In genomic region chr20:14922503-14923267, GRCh38 we compare ENCODE assay signal across 22 cellular contexts.
"Had no signal": no experiment of that assay in that cellular context is flagged by ENCODE, and none has a peak within 500 bp of the region (broad histone marks: within the 10 kb centered on the region; RNA-seq: fewer than 3 reads in every experiment).

No MANE protein-coding gene starts in this region.

- DNase-seq: dorsolateral prefrontal cortex; effector CD8-positive, alpha-beta T cell; gastrocnemius medialis; islet precursor cell; left cardiac atrium; left ventricle myocardium inferior; lower lobe of right lung; mesenchymal stem cell; naive B cell; psoas muscle; spleen; stimulated activated CD4-positive, alpha-beta T cell treated with anti-CD3 and anti-CD28 coated beads, Interleukin-15, amount 100 ng/mL, for 24 hours; stimulated activated CD4-positive, alpha-beta T cell treated with anti-CD3 and anti-CD28 coated beads, Interleukin-1b, Interleukin-23, amount 100 ng/mL, for 48 hours; stimulated activated CD4-positive, alpha-beta T cell treated with anti-CD3 and anti-CD28 coated beads, Interleukin-4, amount 100 ng/mL, for 24 hours; stimulated activated naive B cell treated with anti-CD40 and anti-IgM and Interleukin-4, amounts not matched to agents 10 μg/mL and 1 μg/mL and 100 μg/mL, for 72 hours; stimulated activated naive CD8-positive, alpha-beta T cell treated with anti-CD3 and anti-CD28 coated beads, Interleukin-15, amount 100 ng/mL, for 72 hours; testis; transverse colon had no signal

- H3K4me3 ChIP-seq: coronary artery, dorsolateral prefrontal cortex, esophagus muscularis mucosa, gastrocnemius medialis, left ventricle myocardium inferior, lower lobe of right lung, psoas muscle, spleen, testis, transverse colon had no signal

- H3K27ac ChIP-seq: coronary artery, dorsolateral prefrontal cortex, esophagus muscularis mucosa, gastrocnemius medialis, left ventricle myocardium inferior, lower lobe of right lung, neutrophil, psoas muscle, spleen, testis, transverse colon had no signal

- H3K36me3 ChIP-seq: esophagus muscularis mucosa, gastrocnemius medialis, left ventricle myocardium inferior, lower lobe of right lung, neutrophil, spleen, transverse colon had no signal

- H3K27me3 ChIP-seq: dorsolateral prefrontal cortex, esophagus muscularis mucosa, gastrocnemius medialis, neutrophil, spleen, testis, transverse colon had no signal

- ATAC-seq: gastrocnemius medialis; left cardiac atrium; lower lobe of right lung; psoas muscle; sciatic nerve; stimulated activated naive B cell treated with anti-CD40 and anti-IgM and Interleukin-4, amounts not matched to agents 10 μg/mL and 1 μg/mL and 100 μg/mL, for 72 hours; stimulated activated naive CD8-positive, alpha-beta T cell treated with anti-CD3 and anti-CD28 coated beads, Interleukin-15, amount 100 ng/mL, for 72 hours had no signal

- H3K4me1 ChIP-seq: left ventricle myocardium inferior, spleen, testis had no signal

- H3K9me3 ChIP-seq: esophagus muscularis mucosa, gastrocnemius medialis, left ventricle myocardium inferior, lower lobe of right lung, neutrophil, psoas muscle, testis, transverse colon had no signal
